ENCODE assay signal across 8 cellular contexts in the genomic region with DNA sequence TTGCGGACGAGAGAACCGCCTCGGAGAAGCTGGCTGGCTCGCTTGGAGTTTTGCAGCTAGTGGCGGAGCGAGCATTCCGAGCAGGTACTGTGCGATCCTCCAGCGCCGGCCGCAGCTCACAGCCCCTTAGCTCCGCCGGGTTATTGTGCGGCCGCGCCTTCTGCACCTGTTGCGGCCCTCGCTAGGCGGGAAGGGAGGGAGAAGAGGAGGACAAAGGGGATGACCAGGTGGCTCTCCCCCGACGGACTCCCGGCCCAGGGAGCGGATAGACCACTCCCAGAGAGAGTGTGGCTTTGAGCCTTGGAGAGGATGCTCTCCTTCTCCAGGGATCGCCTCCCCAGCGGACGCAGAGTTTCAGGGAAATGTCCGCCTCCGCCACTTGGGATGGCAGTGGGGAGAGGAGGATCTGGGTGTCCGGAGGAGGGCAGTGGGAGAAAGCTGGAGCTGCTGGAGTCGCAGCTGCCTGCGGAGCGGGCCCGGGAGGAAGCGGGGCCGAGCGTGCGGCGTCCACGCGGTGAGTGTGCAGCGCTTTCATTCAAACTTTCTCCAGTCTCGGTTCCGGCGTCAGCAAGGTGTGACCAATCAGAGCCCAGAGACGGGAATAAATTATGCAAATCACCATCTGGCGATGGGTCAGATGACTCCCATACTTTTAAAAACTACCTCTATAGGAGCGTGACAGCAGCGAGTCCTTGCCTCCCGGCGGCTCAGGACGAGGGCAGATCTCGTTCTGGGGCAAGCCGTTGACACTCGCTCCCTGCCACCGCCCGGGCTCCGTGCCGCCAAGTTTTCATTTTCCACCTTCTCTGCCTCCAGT. TPM values are rescaled to one million over a fixed set of nuclear protein-coding genes. Genes with fewer than 3 reads are reported as not detected.
DNase-seq lines count a peak whose midpoint lies in the region; ATAC-seq and TF ChIP-seq lines count a peak whose summit lies in the region.

A gene (plus strand): TSS at position 681 of the 817 bp plus-strand sequence. CDS start 252 bp downstream, outside the sequence.

- H3K4me3 Mint-ChIP-seq in progenitor cell of endocrine pancreas (ENCODE audit: low read depth) = peak within 1 kb of the TSS; percentile 84

- intact Hi-C loops in left cardiac atrium (cut with DNase I) = loop anchor here (5.0 to 10.0 kb wide), 2 partner anchors 203 to 206 kb away; no protein-coding TSS in a partner anchor

- peak within 1 kb of the TSS; percentile 93 for H3K27ac Mint-ChIP-seq in progenitor cell of endocrine pancreas

- no peaks in the 10 kb centered on the region for H3K9me3 Mint-ChIP-seq in progenitor cell of endocrine pancreas (ENCODE audit: low read depth)

- no peak for TF ChIP-seq CTCF in progenitor cell of endocrine pancreas (IDR thresholded peaks at IDR 0.05; ENCODE audit: unreplicated experiment)

- H3K36me3 Mint-ChIP-seq in progenitor cell of endocrine pancreas (ENCODE audit: insufficient read depth) = peaks cover 9% of the 10 kb centered on the region

- peaks cover 28% of the 10 kb centered on the region for H3K4me1 Mint-ChIP-seq in progenitor cell of endocrine pancreas (ENCODE audit: low read depth)

- H3K27me3 Mint-ChIP-seq in progenitor cell of endocrine pancreas = peaks cover 3% of the 10 kb centered on the region

- peak; percentile 69 for ATAC-seq in GM18517 (IDR thresholded peaks at IDR 0.05; ENCODE audit: unreplicated experiment)
- peak; percentile 69 for ATAC-seq in HG03432 (IDR thresholded peaks at IDR 0.05; ENCODE audit: unreplicated experiment)
- peak; percentile 72 to 85 for ATAC-seq in left cardiac atrium

- DNase-seq in 8988T (peak; percentile 54), NOMO-1 treated with DMSO at 0.1 percent for 48 hours (lab: John Stamatoyannopoulos, UW; ENCODE audit: unreplicated experiment) (peak; percentile 74), left cardiac atrium (peak; percentile 29), progenitor cell of endocrine pancreas (ENCODE audit: low spot score, unreplicated experiment) (peak; percentile 47), AML-193 (lab: John Stamatoyannopoulos, UW) (no peak)
- DNase-seq in activated naive CD4-positive, alpha-beta T cell treated with anti-CD3 and anti-CD28 coated beads, Interleukin-2, amount 50 U/mL, for 16 hours = peak; percentile 44

RNA-seq across cellular contexts. Expression of the gene that starts here (rescaled TPM):
- 1 to 10 TPM in 1 of 2 donors, under 1 TPM in 1; 0.09 to 1.6 TPM for total RNA-seq in left cardiac atrium
- 34.1 and 34.4 TPM in 2 replicates for total RNA-seq in progenitor cell of endocrine pancreas

Comparison
In these comparisons a context has a peak if more than half of its experiments do, and no peak if none do; other contexts are left out.
1. RNA of the gene that starts here (total RNA-seq): 34.1 to 34.4 TPM in progenitor cell of endocrine pancreas; 0.09 to 1.6 TPM in left cardiac atrium; every median in the first group is over 10 times any median in the second.
2. DNase-seq: peak in 8988T (single experiment), NOMO-1 treated with DMSO at 0.1 percent for 48 hours (single experiment), activated naive CD4-positive, alpha-beta T cell treated with anti-CD3 and anti-CD28 coated beads, Interleukin-2, amount 50 U/mL, for 16 hours (single experiment), left cardiac atrium (single experiment) and progenitor cell of endocrine pancreas (single experiment); none in AML-193 (0 of 2).
3. Peak in every context shown above with its lines, with median percentiles within 50 percentile points of each other: ATAC-seq.